In the genomic region with DNA sequence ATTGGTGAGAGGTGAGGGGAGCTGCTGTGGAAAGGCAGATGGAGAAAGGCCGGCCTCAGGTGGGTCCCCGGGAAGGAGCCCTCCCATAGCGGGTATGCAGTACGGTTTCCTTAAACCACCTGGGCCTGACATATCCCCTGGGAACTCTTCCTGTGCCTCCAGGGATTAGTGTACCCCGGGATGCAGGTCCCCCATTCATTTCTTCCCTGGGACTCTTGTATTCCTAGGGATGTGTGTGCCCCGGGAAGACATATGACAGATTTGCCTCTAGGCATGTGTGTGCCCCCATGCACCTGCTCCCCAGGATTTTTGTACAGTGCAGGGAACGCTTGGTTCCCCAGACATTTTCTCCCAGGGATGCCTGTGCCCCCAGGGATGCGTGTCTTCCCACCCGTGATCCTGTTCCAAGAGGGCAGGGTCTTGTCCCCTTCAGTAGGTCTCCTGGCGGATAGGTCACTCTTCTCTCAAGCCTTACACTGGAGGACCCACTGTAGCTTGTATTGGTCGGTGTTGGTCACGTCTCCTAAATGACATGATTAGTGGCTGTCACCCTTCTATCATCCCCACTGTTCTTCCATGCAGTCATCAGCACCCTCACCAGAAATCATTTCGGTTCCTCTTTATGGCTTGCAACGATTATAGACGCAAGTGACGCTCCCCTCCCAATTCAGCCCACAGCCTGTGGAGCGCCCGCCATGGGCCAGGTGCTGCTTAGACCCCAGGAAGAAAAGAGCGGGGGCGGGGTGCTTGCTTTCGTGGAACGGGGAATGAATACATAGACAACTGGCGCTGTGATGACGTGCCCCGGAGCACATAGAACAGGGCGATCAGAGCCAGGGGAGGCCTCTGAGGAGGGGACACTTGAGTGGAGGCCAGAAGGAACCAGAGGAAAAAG, we compare ENCODE assay signal across 8 cellular contexts. TPM values are rescaled to one million over a fixed set of nuclear protein-coding genes. Genes with fewer than 3 reads are reported as not detected.
DNase-seq lines count a peak whose midpoint lies in the region; ATAC-seq and TF ChIP-seq lines count a peak whose summit lies in the region.

No MANE protein-coding gene starts in this region.

- TF ChIP-seq EP300 in transverse colon (IDR thresholded peaks at IDR 0.05; ENCODE audit: low read depth) = no peak

- DNase-seq in left kidney (ENCODE audit: low read depth, low spot score) = peak; percentile 36
- DNase-seq in transverse colon = peak; percentile 83
- no peak for DNase-seq in stimulated activated naive CD4-positive, alpha-beta T cell (lab: John Stamatoyannopoulos, UW)
- no peak for DNase-seq in midbrain (lab: John Stamatoyannopoulos, UW)

- no peaks in the 10 kb centered on the region for H3K27me3 Mint-ChIP-seq in activated T-helper 17 cell treated with anti-CD3 and anti-CD28 coated beads, Interleukin-2, amount 50 U/mL, for 72 hours

- H3K27ac ChIP-seq in HUES6 (ENCODE audit: low read depth, low read length) (no peak overlapping the region), transverse colon (peak overlapping the region; percentile 82 to 87 (median 86))

- peaks cover 27% of the 10 kb centered on the region for H3K4me1 Mint-ChIP-seq in activated T-helper 17 cell treated with anti-CD3 and anti-CD28 coated beads, Interleukin-2, amount 50 U/mL, for 72 hours

- H3K27ac Mint-ChIP-seq in activated T-helper 17 cell treated with anti-CD3 and anti-CD28 coated beads, Interleukin-2, amount 50 U/mL, for 72 hours = peak overlapping the region; percentile 94

- H3K9ac ChIP-seq in HUES6 (ENCODE audit: low read length) = no peak overlapping the region

- in situ Hi-C loops in transverse colon (cut with MboI; ENCODE audit: low pct_ligation_motif_present in 1 of 4, low pct_unique_long_range_greater_than_20kb in 1 of 4, low sequenced_read_pairs in 3 of 4) = no loop called here

- H3K9me3 ChIP-seq in HUES6 (ENCODE audit: control insufficient read depth, insufficient read depth, low read depth, low read length) (no peaks in the 10 kb centered on the region), transverse colon (no peaks in the 10 kb centered on the region)

- WGBS in transverse colon (ENCODE audit: low coverage in 1 of 2), 2 donors = 70 to 82% methylated on average over 5 to 26 of the region's 26 CpGs

- peak; percentile 47 for TF ChIP-seq POLR2A in transverse colon (IDR thresholded peaks at IDR 0.05)

- H3K4me1 ChIP-seq in HUES6 (ENCODE audit: control insufficient read depth, insufficient read depth, low read length) (peaks cover 28% of the 10 kb centered on the region), transverse colon (peaks cover 3 to 17% (median 10%) of the 10 kb centered on the region in 4 donors)

- peak; percentile 48 for ATAC-seq in GM21390 (IDR thresholded peaks at IDR 0.05; ENCODE audit: unreplicated experiment)
- no peak for ATAC-seq in activated T-helper 17 cell treated with anti-CD3 and anti-CD28 coated beads, Interleukin-2, amount 50 U/mL, for 72 hours (replicated peaks)

- H3K36me3 Mint-ChIP-seq in activated T-helper 17 cell treated with anti-CD3 and anti-CD28 coated beads, Interleukin-2, amount 50 U/mL, for 72 hours (ENCODE audit: low read depth) = peaks cover 18% of the 10 kb centered on the region

- no peaks in the 10 kb centered on the region; the same call in 1 of the 2 replicates for H3K27me3 ChIP-seq in HUES6 (ENCODE audit: control insufficient read depth, insufficient read depth, low read length)
- peaks cover 10% of the 10 kb centered on the region for H3K27me3 ChIP-seq in transverse colon

- no peaks in the 10 kb centered on the region for H3K9me3 Mint-ChIP-seq in activated T-helper 17 cell treated with anti-CD3 and anti-CD28 coated beads, Interleukin-2, amount 50 U/mL, for 72 hours

- no peak for TF ChIP-seq CTCF in transverse colon (IDR thresholded peaks at IDR 0.05)

- intact Hi-C loops in transverse colon (cut with DNase I; ENCODE audit: low total_unique reads) = no loop called here

- H3K36me3 ChIP-seq in HUES6 (ENCODE audit: control insufficient read depth, insufficient read depth, low read length) (no peaks in the 10 kb centered on the region), transverse colon (no peaks in the 10 kb centered on the region)

- peak overlapping the region; percentile 83 for H3K4me3 ChIP-seq in GM08714 (ENCODE audit: low read length)
- H3K4me3 ChIP-seq in HUES6 (ENCODE audit: low read depth, low read length) = peak overlapping the region; percentile 64
- peak overlapping the region; percentile 8 to 67 (median 60) for H3K4me3 ChIP-seq in transverse colon

- H3K4me3 Mint-ChIP-seq in activated T-helper 17 cell treated with anti-CD3 and anti-CD28 coated beads, Interleukin-2, amount 50 U/mL, for 72 hours = peak overlapping the region; percentile 82

RNA-seq across cellular contexts. Expression of a gene that starts 1.3 kb away (rescaled TPM):
- 10 to 100 TPM; 50.2 to 66.1 TPM for total RNA-seq in activated T-helper 17 cell treated with anti-CD3 and anti-CD28 coated beads, Interleukin-2, amount 50 U/mL, for 72 hours
- 100 to 1,000 TPM in 1 of 4 donors, 10 to 100 TPM in 1, 1 to 10 TPM in 2; 6.6 to 144 (median 30.1) TPM for total RNA-seq in transverse colon

Comparison
In these comparisons a context has a peak if more than half of its experiments do, and no peak if none do; other contexts are left out.
1. DNase-seq: peak in left kidney (single experiment) and transverse colon (single experiment); none in stimulated activated naive CD4-positive, alpha-beta T cell (0 of 6) and midbrain (single experiment).
2. Peak in every context shown above with its lines, with median percentiles within 50 percentile points of each other: H3K4me3 ChIP-seq.